Comparison of ENCODE assay signal across 8 cellular contexts in genomic region chr18:72672364-72673151, GRCh38.
A peak's percentile ranks its signal among the peaks of the same experiment; 100 is the strongest.
DNase-seq lines count a peak whose midpoint lies in the region; ATAC-seq and TF ChIP-seq lines count a peak whose summit lies in the region.

No MANE protein-coding gene starts in this region.

- peak; percentile 28 for DNase-seq in NOMO-1 treated with DMSO at 0.1 percent for 48 hours (lab: John Stamatoyannopoulos, UW; ENCODE audit: unreplicated experiment)
- no peak for DNase-seq in NOMO-1 treated with dmso at 0.1 percent for 144 hours (lab: John Stamatoyannopoulos, UW; ENCODE audit: unreplicated experiment)
- DNase-seq in HPDE6-E6E7 (ENCODE audit: extremely low spot score), result peak; percentile 16
- peak; percentile 15 for DNase-seq in SHP77 treated with DMSO at 0.1 percent for 48 hours (lab: John Stamatoyannopoulos, UW)
- peak; percentile 28 for DNase-seq in fibroblast of peridontal ligament (ENCODE audit: extremely low read depth)
- no peak for DNase-seq in spleen
- DNase-seq in NCI-H128 (lab: John Stamatoyannopoulos, UW; ENCODE audit: unreplicated experiment), result no peak

- no peak for TF ChIP-seq POLR2A in spleen (IDR thresholded peaks at IDR 0.05)

- peak in 8 of 11 experiments; percentile 20 to 61 (median 53) for TF ChIP-seq CTCF in spleen (IDR thresholded peaks at IDR 0.05 in 8 of 11, conservative IDR thresholded peaks at IDR 0.05 in 3 of 11)

- intact Hi-C loops in spleen (cut with DNase I; ENCODE audit: low total_unique reads), result no loop called here

- H3K4me3 ChIP-seq in spleen, result no peak overlapping the region

- H3K27me3 ChIP-seq in spleen (replicated peaks in 1 of 7), result no peaks in the 10 kb centered on the region

- H3K27ac ChIP-seq in spleen, result no peak overlapping the region

- no peaks in the 10 kb centered on the region for H3K36me3 ChIP-seq in spleen

- peak; percentile 47 for ATAC-seq in GM21390 (IDR thresholded peaks at IDR 0.05; ENCODE audit: unreplicated experiment)

- H3K4me1 ChIP-seq in spleen, result no peaks in the 10 kb centered on the region

- WGBS in spleen, 5 donors, result 61 to 69% (median 67%) methylated on average over 9 of the region's 9 CpGs

- H3K9me3 ChIP-seq in spleen, result no peaks in the 10 kb centered on the region

Comparison
In these comparisons a context has a peak if more than half of its experiments do, and no peak if none do; other contexts are left out.
1. DNase-seq: peak in NOMO-1 treated with DMSO at 0.1 percent for 48 hours (single experiment), HPDE6-E6E7 (single experiment), SHP77 treated with DMSO at 0.1 percent for 48 hours (single experiment) and fibroblast of peridontal ligament (single experiment); none in NOMO-1 treated with dmso at 0.1 percent for 144 hours (single experiment), spleen (single experiment) and NCI-H128 (single experiment).